Comparison of ENCODE assay signal across 12 cellular contexts in the genomic region with DNA sequence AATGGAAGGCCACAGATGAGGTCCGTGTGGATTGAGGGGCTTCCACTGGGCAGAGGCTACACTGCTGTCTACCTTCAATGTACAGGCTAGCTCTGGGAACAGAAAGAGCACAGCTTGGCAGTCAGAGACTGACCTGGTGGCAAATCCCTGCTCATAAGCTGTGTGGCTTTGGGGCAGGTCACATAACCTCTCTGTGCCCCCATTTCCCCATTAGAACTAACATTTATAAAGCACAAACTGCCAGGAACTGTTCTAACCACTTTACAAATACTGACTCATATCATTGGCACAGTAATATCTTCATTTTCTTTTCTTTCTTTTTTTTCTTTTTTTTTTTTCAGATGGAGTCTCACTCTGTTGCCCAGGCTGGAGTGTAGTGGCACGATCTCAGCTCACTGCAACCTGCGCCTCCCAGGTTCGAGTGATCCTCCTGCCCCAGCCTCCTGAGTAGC.
DNase-seq lines count a peak whose midpoint lies in the region; ATAC-seq and TF ChIP-seq lines count a peak whose summit lies in the region.
"Had no signal": no experiment of that assay in that cellular context is flagged by ENCODE, and none has a peak within 500 bp of the region (broad histone marks: within the 10 kb centered on the region; RNA-seq: fewer than 3 reads in every experiment).

No MANE protein-coding gene starts in this region.

- TF ChIP-seq CTCF in AG04449 (IDR thresholded peaks at IDR 0.05; ENCODE audit: insufficient read depth, low read length, missing control alignments), result no peak
- no peak for TF ChIP-seq CTCF in HFF-Myc (IDR thresholded peaks at IDR 0.05; ENCODE audit: low read depth, low read length, missing control alignments)

- POLR2A ChIA-PET in AG04449 (lab: Yijun Ruan, JAX), result interaction anchor here (0.9 to 7.7 kb wide), 3 partner anchors 7 to 17 kb away, joined by 3 to 136 read pairs (median 37); partner anchors contain the start of genes CCDC85B and FIBP

- CTCF ChIA-PET in AG04449 (lab: Yijun Ruan, JAX), result interaction anchor here (1.2 to 33.3 kb wide), 7 partner anchors 7 to 82 kb away, joined by 3 to 1090 read pairs (median 7); partner anchors contain the start of genes CCDC85B, FIBP, FOSL1 and SART1

- DNase-seq in AG04449 (ENCODE audit: low read depth, low spot score) (no peak), HFF-Myc (ENCODE audit: extremely low read depth, low read depth) (no peak), astrocyte of the hippocampus (ENCODE audit: low read depth, low spot score) (peak; percentile 25), SW 1271 (lab: John Stamatoyannopoulos, UW) (no peak), cerebellar cortex (ENCODE audit: low spot score) (no peak)
- DNase-seq: amniotic stem cell; CD8-positive, alpha-beta T cell; Karpas-422; naive B cell; NCI-H1930 had no signal

- H3K4me3 ChIP-seq in AG04449 (ENCODE audit: low read depth, low read length) (peak overlapping the region; percentile 23), HFF-Myc (replicated peaks; ENCODE audit: low read depth, low read length) (peak overlapping the region; percentile 71)

- no peak for ATAC-seq in GM21529 (IDR thresholded peaks at IDR 0.05; ENCODE audit: unreplicated experiment)
- ATAC-seq: CD8-positive, alpha-beta T cell; right cardiac atrium had no signal
